Comparison of ENCODE assay signal across 15 cellular contexts in genomic region chr9:121975801-121976277, GRCh38.
DNase-seq lines count a peak whose midpoint lies in the region; ATAC-seq, FAIRE-seq and TF ChIP-seq lines count a peak whose summit lies in the region.
"Had no signal": no experiment of that assay in that cellular context is flagged by ENCODE, and none has a peak within 500 bp of the region (broad histone marks: within the 10 kb centered on the region; RNA-seq: fewer than 3 reads in every experiment).

No MANE protein-coding gene starts in this region.

- no peak for TF ChIP-seq POLR2A in spleen (IDR thresholded peaks at IDR 0.05)

- H3K4me3 ChIP-seq in PC-3 (ENCODE audit: low read length) (no peak overlapping the region), foreskin fibroblast (ENCODE audit: low read depth in 1 of 2, low read length in 2 of 2) (no peak overlapping the region), pancreas (no peak overlapping the region), spleen (no peak overlapping the region), left ventricle myocardium inferior (no peak overlapping the region)

- POLR2A ChIA-PET in PC-3 (lab: Charles Lee; ENCODE audit: unreplicated experiment), result no interaction called here
- POLR2A ChIA-PET in activated CD4-positive, alpha-beta memory T cell treated with anti-CD3 and anti-CD28 coated beads, Interleukin-2, amount 10 ng/mL, durations not matched to agents 7 days and 5 days (lab: Charles Lee), result no interaction called here

- no peak overlapping the region; the same call in 1 of the 2 replicates for H3K9ac ChIP-seq in PC-3 (ENCODE audit: low read length)

- no peak for FAIRE-seq in pancreas (lab: Jason Lieb, UNC)

- peaks cover 5% of the 10 kb centered on the region for H3F3A ChIP-seq in PC-3 (ENCODE audit: low read length, unreplicated experiment)

- no peaks in the 10 kb centered on the region for H3K79me2 ChIP-seq in PC-3 (ENCODE audit: low read length)

- H2AFZ ChIP-seq in PC-3 (ENCODE audit: low read length), result no peak overlapping the region

- no peaks in the 10 kb centered on the region for H3K9me3 ChIP-seq in PC-3 (ENCODE audit: low read length)
- H3K9me3 ChIP-seq in pancreas, result no peaks in the 10 kb centered on the region
- peaks cover 0 to 4% (median 3%) of the 10 kb centered on the region in 8 donors for H3K9me3 ChIP-seq in spleen
- peaks cover 2% of the 10 kb centered on the region for H3K9me3 ChIP-seq in left ventricle myocardium inferior (replicated peaks)

- BruUV-seq in PC-3 (replicated peaks; lab: Mats Ljungman, UMichigan), result no TSS peak

- 0 out of 2 replicates have a peak overlapping the region, but pooled peaks have one; percentile 6 for H3K4me2 ChIP-seq in PC-3 (ENCODE audit: low read length)

- 23 to 28% methylated on average over 6 of the region's 6 CpGs for WGBS in pancreas, 2 donors
- 91 to 95% (median 93%) methylated on average over 6 of the region's 6 CpGs for WGBS in spleen, 5 donors

- intact Hi-C loops in PC-3 (cut with micrococcal nuclease), result no loop called here
- intact Hi-C loops in pancreas (cut with DNase I), result no loop called here
- intact Hi-C loops in spleen (cut with DNase I; ENCODE audit: low total_unique reads), result no loop called here
- intact Hi-C loops in left ventricle myocardium inferior (cut with micrococcal nuclease), result no loop called here

- CTCF ChIA-PET in PC-3 (lab: Charles Lee), result no interaction called here
- CTCF ChIA-PET in activated CD4-positive, alpha-beta memory T cell treated with anti-CD3 and anti-CD28 coated beads, Interleukin-2, amount 10 ng/mL, durations not matched to agents 7 days and 5 days (lab: Charles Lee), result no interaction called here

- no peaks in the 10 kb centered on the region for H3K4me1 Mint-ChIP-seq in activated CD4-positive, alpha-beta memory T cell treated with anti-CD3 and anti-CD28 coated beads, Interleukin-2, amount 10 ng/mL, durations not matched to agents 7 days and 5 days

- H3K27me3 Mint-ChIP-seq in activated CD4-positive, alpha-beta memory T cell treated with anti-CD3 and anti-CD28 coated beads, Interleukin-2, amount 10 ng/mL, durations not matched to agents 7 days and 5 days, result no peaks in the 10 kb centered on the region

- H3K4me1 ChIP-seq in PC-3 (ENCODE audit: insufficient read depth, low read length) (peaks cover 43% of the 10 kb centered on the region), pancreas (peaks cover 0 to 11% (median 0%) of the 10 kb centered on the region in 3 donors), spleen (peaks cover 0 to 7% (median 0%) of the 10 kb centered on the region in 6 donors), left ventricle myocardium inferior (no peaks in the 10 kb centered on the region)

- H3K36me3 ChIP-seq in PC-3 (ENCODE audit: low read depth, low read length) (no peaks in the 10 kb centered on the region), pancreas (no peaks in the 10 kb centered on the region), spleen (no peaks in the 10 kb centered on the region), left ventricle myocardium inferior (peaks cover 9% of the 10 kb centered on the region)

- H3K27ac Mint-ChIP-seq in activated CD4-positive, alpha-beta memory T cell treated with anti-CD3 and anti-CD28 coated beads, Interleukin-2, amount 10 ng/mL, durations not matched to agents 7 days and 5 days, result no peak overlapping the region
- H3K27ac Mint-ChIP-seq: activated T-helper 2 cell treated with anti-CD3 and anti-CD28 coated beads, Interferon-gamma antibody, Interleukin-2, Interleukin-4, amounts not matched to agents 10 μg/mL and 5 μg/mL and 100 μg/mL, durations not matched to agents 14 hours and 24 hours and 36 hours had no signal

- TF ChIP-seq CTCF in PC-3 (conservative IDR thresholded peaks at IDR 0.05; ENCODE audit: low read depth, low read length) (no peak), foreskin fibroblast (IDR thresholded peaks at IDR 0.05; ENCODE audit: low read depth, low read length) (no peak), pancreas (IDR thresholded peaks at IDR 0.05) (no peak), spleen (IDR thresholded peaks at IDR 0.05 in 8 of 11, conservative IDR thresholded peaks at IDR 0.05 in 3 of 11) (no peak), left ventricle myocardium inferior (IDR thresholded peaks at IDR 0.05; ENCODE audit: borderline replicate concordance) (no peak)

- H3K27ac ChIP-seq in PC-3 (ENCODE audit: low read length), result peak overlapping the region; percentile 90
- peak overlapping the region; percentile 9 to 83 (median 64) for H3K27ac ChIP-seq in pancreas
- H3K27ac ChIP-seq in spleen, result no peak overlapping the region
- H3K27ac ChIP-seq in left ventricle myocardium inferior (replicated peaks), result no peak overlapping the region

- H4K20me1 ChIP-seq in PC-3 (ENCODE audit: low read length), result no peaks in the 10 kb centered on the region

- DNase-seq in DMS53 (lab: John Stamatoyannopoulos, UW), result peak; percentile 96
- DNase-seq in PC-3, result peak; percentile 53
- DNase-seq in foreskin fibroblast, result peak; percentile 67 to 78
- DNase-seq in pancreas, result peak in 3 of 6 donors; percentile 66 to 68 (median 67)
- DNase-seq in spleen, result no peak
- DNase-seq in activated CD4-positive, alpha-beta memory T cell treated with anti-CD3 and anti-CD28 coated beads, Interleukin-2, amount 10 ng/mL, durations not matched to agents 7 days and 5 days, result no peak
- DNase-seq in left ventricle myocardium inferior, result no peak
- DNase-seq: activated CD4-positive, alpha-beta T cell treated with anti-CD3 and anti-CD28 coated beads, Interleukin-2, amount 50 U/mL, for 1 hour; C1 segment of cervical spinal cord; NCI-H2171; stimulated activated CD8-positive, alpha-beta memory T cell treated with anti-CD3 and anti-CD28 coated beads, Interleukin-4, amount 100 ng/mL, for 48 hours; T-helper 1 cell had no signal

- H3K36me3 Mint-ChIP-seq in activated CD4-positive, alpha-beta memory T cell treated with anti-CD3 and anti-CD28 coated beads, Interleukin-2, amount 10 ng/mL, durations not matched to agents 7 days and 5 days (ENCODE audit: low read depth), result no peaks in the 10 kb centered on the region

- no peaks in the 10 kb centered on the region for H3K9me3 Mint-ChIP-seq in activated CD4-positive, alpha-beta memory T cell treated with anti-CD3 and anti-CD28 coated beads, Interleukin-2, amount 10 ng/mL, durations not matched to agents 7 days and 5 days

- ATAC-seq in PC-3, result no peak
- peak; percentile 72 to 95 (median 88) for ATAC-seq in pancreas
- no peak for ATAC-seq in GM21381 (IDR thresholded peaks at IDR 0.05; ENCODE audit: unreplicated experiment)

- H3K4me3 Mint-ChIP-seq in activated CD4-positive, alpha-beta memory T cell treated with anti-CD3 and anti-CD28 coated beads, Interleukin-2, amount 10 ng/mL, durations not matched to agents 7 days and 5 days, result no peak overlapping the region
- H3K4me3 Mint-ChIP-seq: brain had no signal

- H3K9me2 ChIP-seq in PC-3 (replicated peaks; ENCODE audit: low read length), result no peaks in the 10 kb centered on the region

- H3K27me3 ChIP-seq in PC-3 (ENCODE audit: low read length) (no peaks in the 10 kb centered on the region), pancreas (no peaks in the 10 kb centered on the region), spleen (replicated peaks in 1 of 7) (no peaks in the 10 kb centered on the region), left ventricle myocardium inferior (ENCODE audit: low read depth) (no peaks in the 10 kb centered on the region)

Comparison
In these comparisons a context has a peak if more than half of its experiments do, and no peak if none do; other contexts are left out.
1. DNase-seq: peak in DMS53 (single experiment), PC-3 (single experiment) and foreskin fibroblast (2 of 2); none in spleen (single experiment), activated CD4-positive, alpha-beta memory T cell treated with anti-CD3 and anti-CD28 coated beads, Interleukin-2, amount 10 ng/mL, durations not matched to agents 7 days and 5 days (single experiment) and left ventricle myocardium inferior (single experiment).
2. ATAC-seq: peak in pancreas (4 of 4); none in PC-3 (single experiment) and GM21381 (single experiment).
3. H3K27ac ChIP-seq: peak in PC-3 (single experiment) and pancreas (4 of 4); none in spleen (0 of 8) and left ventricle myocardium inferior (single experiment).